In the genomic region with DNA sequence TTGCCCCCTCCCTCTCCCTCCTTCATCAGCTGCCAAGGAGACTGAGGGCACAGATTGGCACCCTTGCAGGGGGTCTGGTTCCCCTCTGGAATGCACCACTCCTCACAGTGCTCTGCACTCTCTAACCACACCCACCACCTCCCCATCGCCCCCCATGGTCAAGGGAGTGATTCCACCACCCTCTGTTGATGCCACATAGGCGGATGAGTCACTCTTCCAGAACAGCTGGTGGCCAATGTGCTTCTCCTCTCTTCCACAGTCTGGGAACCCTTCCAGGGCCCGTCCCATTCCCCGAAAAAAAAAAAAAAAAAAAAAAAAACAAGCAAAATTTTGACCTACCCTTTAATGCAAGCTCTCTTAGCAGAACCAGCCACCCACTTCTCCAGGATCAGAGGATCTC, we compare ENCODE assay signal across 12 cellular contexts.
A peak's percentile ranks its signal among the peaks of the same experiment; 100 is the strongest.
DNase-seq lines count a peak whose midpoint lies in the region; ATAC-seq and TF ChIP-seq lines count a peak whose summit lies in the region.
"Had no signal": no experiment of that assay in that cellular context is flagged by ENCODE, and none has a peak within 500 bp of the region (broad histone marks: within the 10 kb centered on the region; RNA-seq: fewer than 3 reads in every experiment).

No MANE protein-coding gene starts in this region.

- in situ Hi-C loops in astrocyte of the cerebellum (cut with HindIII; ENCODE audit: low sequenced_read_pairs) = loop anchor here (5.0 to 25.0 kb wide), 3 partner anchors 235 to 410 kb away; a partner anchor contains a TSS

- no peak for ATAC-seq in GM19463 (IDR thresholded peaks at IDR 0.05; ENCODE audit: unreplicated experiment)

- H3K4me3 ChIP-seq in HFF-Myc (replicated peaks; ENCODE audit: low read depth, low read length) (no peak overlapping the region), astrocyte of the cerebellum (ENCODE audit: low read depth, low read length) (no peak overlapping the region)
- H3K4me3 ChIP-seq: suprapubic skin had no signal

- TF ChIP-seq CTCF in HFF-Myc (IDR thresholded peaks at IDR 0.05; ENCODE audit: low read depth, low read length, missing control alignments) (no peak), astrocyte of the cerebellum (IDR thresholded peaks at IDR 0.05; ENCODE audit: low read depth, low read length, missing control alignments) (no peak)

- DNase-seq in AG08395 (ENCODE audit: low spot score) (peak; percentile 89), HFF-Myc (ENCODE audit: extremely low read depth, low read depth) (peak; percentile 75), astrocyte of the cerebellum (ENCODE audit: low read depth) (peak; percentile 80), iPS-NIHi7 (ENCODE audit: extremely low spot score) (peak; percentile 12), NCI-H345 treated with DMSO at 0.1 percent for 48 hours (lab: John Stamatoyannopoulos, UW; ENCODE audit: unreplicated experiment) (no peak), NCI-H2081 (lab: John Stamatoyannopoulos, UW) (no peak), SIG-M5 treated with dmso at 0.1 percent for 504 hours (lab: John Stamatoyannopoulos, UW; ENCODE audit: unreplicated experiment) (no peak)
- DNase-seq: activated T-cell treated with anti-CD3 and anti-CD28 coated beads, Interleukin-2, amount 50 U/mL, for 1 hour; CD4-positive, alpha-beta memory T cell; stimulated activated CD4-positive, alpha-beta T cell treated with anti-CD3 and anti-CD28 coated beads, Interleukin-4, amount 100 ng/mL, for 4 hours had no signal

Comparison
In these comparisons a context has a peak if more than half of its experiments do, and no peak if none do; other contexts are left out.
1. DNase-seq: peak in AG08395 (single experiment), HFF-Myc (single experiment), astrocyte of the cerebellum (single experiment) and iPS-NIHi7 (single experiment); none in NCI-H345 treated with DMSO at 0.1 percent for 48 hours (single experiment), NCI-H2081 (0 of 2) and SIG-M5 treated with dmso at 0.1 percent for 504 hours (single experiment).